In genomic region chr2:71453404-71454220, GRCh38 we compare ENCODE assay signal across 8 cellular contexts. TPM values are rescaled to one million over a fixed set of nuclear protein-coding genes. Genes with fewer than 3 reads are reported as not detected.
A peak's percentile ranks its signal among the peaks of the same experiment; 100 is the strongest.
DNase-seq lines count a peak whose midpoint lies in the region; TF ChIP-seq lines count a peak whose summit lies in the region.

Gene DYSF (plus strand): TSS chr2:71453561.

- H3K4me3 ChIP-seq in AG04450 (ENCODE audit: low read depth, low read length) (peak within 1 kb of the TSS; percentile 48), rectal smooth muscle tissue (ENCODE audit: low read length) (peak within 1 kb of the TSS; percentile 83)

- H3K27ac ChIP-seq in AG04450 (ENCODE audit: low read depth, low read length) = no peak within 1 kb of the TSS
- no peak within 1 kb of the TSS for H3K27ac ChIP-seq in adipose tissue (ENCODE audit: low read depth, low read length)
- peak within 1 kb of the TSS; percentile 79 for H3K27ac ChIP-seq in rectal smooth muscle tissue (ENCODE audit: low read depth, low read length)

- no peaks in the 10 kb centered on the region for H3K36me3 ChIP-seq in rectal smooth muscle tissue (ENCODE audit: control insufficient read depth, insufficient read depth, low read length)

- in situ Hi-C loops in GM13976 (cut with MboI; ENCODE audit: low sequenced_read_pairs, unreplicated experiment) = no loop called here

- peaks cover 31% of the 10 kb centered on the region for H3K27me3 ChIP-seq in AG04450 (ENCODE audit: control insufficient read depth, insufficient read depth, low read length)
- H3K27me3 ChIP-seq in rectal smooth muscle tissue (ENCODE audit: control insufficient read depth, insufficient read depth, low read length) = no peaks in the 10 kb centered on the region

- no peak within 1 kb of the TSS for H3K9ac ChIP-seq in rectal smooth muscle tissue (ENCODE audit: low read length)

- peaks cover 41% of the 10 kb centered on the region for H3K4me1 ChIP-seq in rectal smooth muscle tissue (ENCODE audit: control insufficient read depth, insufficient read depth, low read length)

- WGBS in adipose tissue, 3 donors = 1 to 2% (median 2%) methylated on average over 65 to 66 of the region's 66 CpGs

- no peak for DNase-seq in AG04450 (ENCODE audit: low read depth, low spot score)
- DNase-seq in HUDEP-2 (lab: John Stamatoyannopoulos, UW; ENCODE audit: unreplicated experiment in 76 of 76) = peak in 39 of 76 experiments; percentile 4 to 68 (median 33)
- DNase-seq in hepatic stellate cell (ENCODE audit: low spot score) = peak; percentile 68
- DNase-seq in GM13976 (ENCODE audit: low spot score) = no peak
- DNase-seq in HuH-7 (ENCODE audit: low spot score) = no peak
- no peak for DNase-seq in stimulated activated naive CD4-positive, alpha-beta T cell (lab: John Stamatoyannopoulos, UW)

- no peaks in the 10 kb centered on the region; the same call in 1 of the 2 replicates for H3K9me3 ChIP-seq in AG04450 (ENCODE audit: control insufficient read depth, insufficient read depth, low read length)

- POLR2A ChIA-PET in AG04450 (lab: Yijun Ruan, JAX) = interaction anchor here (0.6 kb wide), 1 partner anchor 1734 kb away, joined by 3 read pairs; no protein-coding TSS in a partner anchor

- TF ChIP-seq CTCF in AG04450 (IDR thresholded peaks at IDR 0.05; ENCODE audit: low read depth, low read length) (no peak), GM13976 (IDR thresholded peaks at IDR 0.05; ENCODE audit: borderline replicate concordance, control extremely low read depth, extremely low read depth, insufficient read depth, missing control alignments) (no peak)

- CTCF ChIA-PET in AG04450 (lab: Charles Lee) = interaction anchor here (1.3 to 3.0 kb wide), 3 partner anchors 8 to 154 kb away, joined by 6 to 11 read pairs (median 6); partner anchors contain the start of gene ZNF638

RNA-seq across cellular contexts. Expression of gene DYSF, which starts in this region (rescaled TPM):
- polyA plus RNA-seq in AG04450 (2011; rRNA removed) = 0.02 and 0.07 TPM in 2 replicates
- polyA minus RNA-seq in AG04450 (2011; rRNA and poly(A)+ RNA removed) = 0.26 and 1.1 TPM in 2 replicates
- polyA plus RNA-seq in adipose tissue = 10 to 100 TPM in 2 of 3 donors, 1 to 10 TPM in 1; 1.5 to 24.0 (median 20.7) TPM

Comparison
In these comparisons a context has a peak if more than half of its experiments do, and no peak if none do; other contexts are left out.
1. DNase-seq: peak in HUDEP-2 (39 of 76) and hepatic stellate cell (single experiment); none in AG04450 (single experiment), GM13976 (single experiment), HuH-7 (single experiment) and stimulated activated naive CD4-positive, alpha-beta T cell (0 of 6).